In the genomic region with DNA sequence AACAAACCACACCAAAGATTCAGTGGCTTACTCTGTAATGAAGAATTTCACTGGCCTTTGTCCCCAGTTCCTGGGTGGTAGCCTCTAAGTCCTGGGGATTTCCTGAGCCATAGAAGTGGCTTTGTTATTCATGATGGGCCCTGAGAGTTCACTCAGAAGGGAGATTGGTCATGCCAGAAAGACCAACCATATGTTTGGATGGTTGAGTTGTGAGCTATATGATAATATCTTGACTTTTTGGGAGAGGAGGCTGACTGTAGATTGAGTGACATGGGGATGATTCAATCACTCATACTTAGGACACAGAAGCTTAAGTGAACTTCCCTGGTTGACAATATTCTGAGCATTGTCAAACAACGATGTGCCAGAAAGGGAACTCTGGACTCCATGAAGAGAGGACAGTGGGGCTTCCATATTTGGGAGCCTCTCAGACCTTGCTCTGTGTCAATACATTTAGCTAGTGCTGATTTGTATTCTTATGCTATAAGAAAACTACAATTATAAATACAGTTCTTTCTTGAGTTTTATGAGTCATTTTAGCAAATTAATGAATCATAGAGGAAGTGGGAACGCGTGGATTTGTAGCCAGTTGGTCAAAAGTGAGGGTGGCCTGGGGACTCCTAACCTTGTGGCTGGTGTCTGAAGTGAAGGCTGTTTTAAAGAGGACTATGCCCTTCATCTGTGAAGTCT, we compare ENCODE assay signal across 16 cellular contexts.
A peak's percentile ranks its signal among the peaks of the same experiment; 100 is the strongest.
DNase-seq lines count a peak whose midpoint lies in the region; ATAC-seq and TF ChIP-seq lines count a peak whose summit lies in the region.
"Had no signal": no experiment of that assay in that cellular context is flagged by ENCODE, and none has a peak within 500 bp of the region (broad histone marks: within the 10 kb centered on the region; RNA-seq: fewer than 3 reads in every experiment).

No MANE protein-coding gene starts in this region.

- in situ Hi-C loops in astrocyte of the cerebellum (cut with HindIII; ENCODE audit: low sequenced_read_pairs): no loop called here

- H3K27ac Mint-ChIP-seq in activated naive CD4-positive, alpha-beta T cell treated with anti-CD3 and anti-CD28 coated beads, Interleukin-2, amount 50 U/mL, for 72 hours: no peak overlapping the region
- H3K27ac Mint-ChIP-seq: activated CD4-positive, alpha-beta T cell treated with anti-CD3 and anti-CD28 coated beads for 36 hours had no signal

- no peak for TF ChIP-seq CTCF in astrocyte of the cerebellum (IDR thresholded peaks at IDR 0.05; ENCODE audit: low read depth, low read length, missing control alignments)

- H3K4me3 ChIP-seq in astrocyte of the cerebellum (ENCODE audit: low read depth, low read length): no peak overlapping the region
- H3K4me3 ChIP-seq: heart left ventricle, psoas muscle had no signal

- DNase-seq in EL (peak; percentile 44), MV-4-11 (lab: John Stamatoyannopoulos, UW) (peak; percentile 83), astrocyte of the cerebellum (ENCODE audit: low read depth) (peak; percentile 68), kidney tubule cell (ENCODE audit: low spot score) (peak; percentile 99), AG08395 (ENCODE audit: low spot score) (no peak)
- DNase-seq in activated effector memory CD4-positive, alpha-beta T cell treated with Interleukin-2 at 50 U/mL for 16 hours: no peak
- DNase-seq in activated naive CD4-positive, alpha-beta T cell treated with anti-CD3 and anti-CD28 coated beads, Interleukin-2, amount 50 U/mL, for 72 hours (ENCODE audit: low spot score in 2 of 2): no peak
- DNase-seq: activated CD4-positive, alpha-beta T cell treated with anti-CD3 and anti-CD28 coated beads for 36 hours; AML-193; heart left ventricle; NCI-H1092 treated with DMSO at 0.1 percent for 48 hours; OCI-M1; psoas muscle; substantia nigra had no signal

- ATAC-seq in activated naive CD4-positive, alpha-beta T cell treated with anti-CD3 and anti-CD28 coated beads, Interleukin-2, amount 50 U/mL, for 72 hours: no peak
- no peak for ATAC-seq in HG03025 (IDR thresholded peaks at IDR 0.05; ENCODE audit: low FRiP score, unreplicated experiment)
- ATAC-seq: activated CD4-positive, alpha-beta T cell treated with anti-CD3 and anti-CD28 coated beads for 36 hours; heart left ventricle; left lobe of liver; psoas muscle had no signal

- H3K9me3 Mint-ChIP-seq in activated naive CD4-positive, alpha-beta T cell treated with anti-CD3 and anti-CD28 coated beads, Interleukin-2, amount 50 U/mL, for 72 hours: peaks cover 8 to 15% of the 10 kb centered on the region in 2 donors

- H3K36me3 Mint-ChIP-seq in activated naive CD4-positive, alpha-beta T cell treated with anti-CD3 and anti-CD28 coated beads, Interleukin-2, amount 50 U/mL, for 72 hours: peaks cover 6 to 17% of the 10 kb centered on the region in 2 donors

Comparison
In these comparisons a context has a peak if more than half of its experiments do, and no peak if none do; other contexts are left out.
1. DNase-seq: peak in EL (single experiment), MV-4-11 (single experiment), astrocyte of the cerebellum (single experiment) and kidney tubule cell (single experiment); none in activated effector memory CD4-positive, alpha-beta T cell treated with Interleukin-2 at 50 U/mL for 16 hours (single experiment), activated naive CD4-positive, alpha-beta T cell treated with anti-CD3 and anti-CD28 coated beads, Interleukin-2, amount 50 U/mL, for 72 hours (0 of 2) and AG08395 (single experiment).